ENCODE assay signal across 7 cellular contexts in genomic region chr2:201642086-201642578, GRCh38.
DNase-seq lines count a peak whose midpoint lies in the region; ATAC-seq, FAIRE-seq and TF ChIP-seq lines count a peak whose summit lies in the region.

No MANE protein-coding gene starts in this region.

- peak overlapping the region; percentile 89 to 96 for H3K4me3 Mint-ChIP-seq in stimulated activated naive CD8-positive, alpha-beta T cell treated with anti-CD3 and anti-CD28 coated beads, Interleukin-15, amount 100 ng/mL, for 72 hours

- CTCF ChIA-PET in HEK293 (lab: Yijun Ruan, JAX), result interaction anchor here (0.6 to 0.7 kb wide), 2 partner anchors 11 to 570 kb away, joined by 3 read pairs; no protein-coding TSS in a partner anchor

- ATAC-seq in GM18858 (IDR thresholded peaks at IDR 0.05; ENCODE audit: unreplicated experiment), result peak; percentile 33
- ATAC-seq in stimulated activated naive CD8-positive, alpha-beta T cell treated with anti-CD3 and anti-CD28 coated beads, Interleukin-15, amount 100 ng/mL, for 72 hours, result peak; percentile 66

- H3K9me3 Mint-ChIP-seq in stimulated activated naive CD8-positive, alpha-beta T cell treated with anti-CD3 and anti-CD28 coated beads, Interleukin-15, amount 100 ng/mL, for 72 hours, result no peaks in the 10 kb centered on the region

- no peaks in the 10 kb centered on the region for H3K27me3 ChIP-seq in adipocyte (replicated peaks; ENCODE audit: control insufficient read depth, insufficient read depth, low read length)

- no peaks in the 10 kb centered on the region for H3K27me3 Mint-ChIP-seq in stimulated activated naive CD8-positive, alpha-beta T cell treated with anti-CD3 and anti-CD28 coated beads, Interleukin-15, amount 100 ng/mL, for 72 hours

- peak overlapping the region; percentile 94 for H3K9ac ChIP-seq in adipocyte (ENCODE audit: low read length)

- H3K27ac ChIP-seq in HEK293 (ENCODE audit: extremely low read depth, low read depth, low read length), result peak overlapping the region; percentile 81

- peaks cover 18% of the 10 kb centered on the region for H3K4me1 Mint-ChIP-seq in stimulated activated naive CD8-positive, alpha-beta T cell treated with anti-CD3 and anti-CD28 coated beads, Interleukin-15, amount 100 ng/mL, for 72 hours

- H3K4me1 ChIP-seq in HEK293 (ENCODE audit: control insufficient read depth, insufficient read depth, low read length), result no peaks in the 10 kb centered on the region; the same call in 1 of the 2 replicates
- peaks cover 18% of the 10 kb centered on the region for H3K4me1 ChIP-seq in adipocyte (ENCODE audit: control insufficient read depth, insufficient read depth, low read length)

- peak overlapping the region; percentile 96 to 98 for H3K27ac Mint-ChIP-seq in stimulated activated naive CD8-positive, alpha-beta T cell treated with anti-CD3 and anti-CD28 coated beads, Interleukin-15, amount 100 ng/mL, for 72 hours

- POLR2A ChIA-PET in HEK293 (lab: Yijun Ruan, JAX), result interaction anchor here (1.7 to 1.9 kb wide), 2 partner anchors 139 to 191 kb away, joined by 7 to 9 read pairs; partner anchors contain the start of genes ALS2, STRADB and TRAK2

- FAIRE-seq in HTR-8/SVneo (lab: Jason Lieb, UNC), result no peak

- no peak for TF ChIP-seq CTCF in HEK293 (tag by site-specific recombination; IDR thresholded peaks at IDR 0.05)

- H3K36me3 ChIP-seq in HEK293 (ENCODE audit: control insufficient read depth in 2 of 2, insufficient read depth in 1 of 2, low read length in 2 of 2) (peaks cover 5 to 23% of the 10 kb centered on the region in 2 experiments; a peak in 2 of 3 replicates), adipocyte (ENCODE audit: control insufficient read depth, insufficient read depth, low read length, severe bottlenecking) (peaks cover 15% of the 10 kb centered on the region)

- peak overlapping the region; percentile 82 for H3K4me3 ChIP-seq in HEK293 (ENCODE audit: low read depth, low read length)
- H3K4me3 ChIP-seq in adipocyte (ENCODE audit: low read length), result peak overlapping the region; percentile 94
- peak overlapping the region; percentile 70 for H3K4me3 ChIP-seq in iPS-18c (ENCODE audit: insufficient read depth, low read depth, low read length)

- H3K9me3 ChIP-seq in HEK293 (ENCODE audit: control insufficient read depth, insufficient read depth, low read depth, low read length), result no peaks in the 10 kb centered on the region
- H3K9me3 ChIP-seq in adipocyte (ENCODE audit: control insufficient read depth, low read length), result no peaks in the 10 kb centered on the region
- no peaks in the 10 kb centered on the region for H3K9me3 ChIP-seq in iPS-18c (ENCODE audit: control insufficient read depth, insufficient read depth, low read length)

- DNase-seq in NCI-H146 (lab: John Stamatoyannopoulos, UW), result peak; percentile 72
- no peak for DNase-seq in adipocyte (ENCODE audit: low read depth)
- no peak for DNase-seq in stimulated activated naive CD8-positive, alpha-beta T cell treated with anti-CD3 and anti-CD28 coated beads, Interleukin-15, amount 100 ng/mL, for 72 hours
- no peak for DNase-seq in HTR-8/SVneo (ENCODE audit: insufficient read length, low spot score)

TF ChIP-seq in HEK293, 187 proteins besides CTCF, POLR2A, EP300 and RAD21 (continues in another document):
- TF ChIP-seq ZNF398 (tag by site-specific recombination; IDR thresholded peaks at IDR 0.05) (no peak), ZNF221 (tag by site-specific recombination; IDR thresholded peaks at IDR 0.05; ENCODE audit: borderline replicate concordance) (no peak), ZNF394 (tag by site-specific recombination; IDR thresholded peaks at IDR 0.05; ENCODE audit: borderline replicate concordance) (no peak), SP2 (tag by site-specific recombination; IDR thresholded peaks at IDR 0.05) (0 out of 2 replicates have a peak, but pooled peaks have one; percentile 10), GLIS1 (tag by site-specific recombination; IDR thresholded peaks at IDR 0.05) (no peak), GFI1B (tag by site-specific recombination; IDR thresholded peaks at IDR 0.05) (no peak), KLF9 (tag by site-specific recombination; IDR thresholded peaks at IDR 0.05; ENCODE audit: low read depth) (0 out of 2 replicates have a peak, but pooled peaks have one; percentile 17), ZNF571 (tag by site-specific recombination; IDR thresholded peaks at IDR 0.05) (no peak), PATZ1 (tag by site-specific recombination; IDR thresholded peaks at IDR 0.05) (0 out of 2 replicates have a peak, but pooled peaks have one; percentile 62), ZNF624 (tag by site-specific recombination; IDR thresholded peaks at IDR 0.05) (no peak), ZNF292 (tag by site-specific recombination; IDR thresholded peaks at IDR 0.05; ENCODE audit: borderline replicate concordance, low read depth) (no peak), ZNF148 (tag by site-specific recombination; IDR thresholded peaks at IDR 0.05; ENCODE audit: borderline replicate concordance) (no peak), ZNF426 (tag by site-specific recombination; IDR thresholded peaks at IDR 0.05) (no peak), ZBTB48 (tag by site-specific recombination; IDR thresholded peaks at IDR 0.05) (peak; percentile 49; the same call in 1 of the 2 replicates), BCL6B (tag by site-specific recombination; IDR thresholded peaks at IDR 0.05) (no peak), ZBTB17 (tag by site-specific recombination; IDR thresholded peaks at IDR 0.05) (peak; percentile 77), ZFP69B (tag by site-specific recombination; IDR thresholded peaks at IDR 0.05) (no peak), ZNF366 (tag by site-specific recombination; conservative IDR thresholded peaks at IDR 0.05) (no peak), ZNF132 (tag by site-specific recombination; IDR thresholded peaks at IDR 0.05; ENCODE audit: borderline replicate concordance) (no peak), ZNF747 (tag by site-specific recombination; IDR thresholded peaks at IDR 0.05) (no peak), ZNF610 (tag by site-specific recombination; IDR thresholded peaks at IDR 0.05; ENCODE audit: borderline replicate concordance) (no peak), ZNF37A (tag by site-specific recombination; IDR thresholded peaks at IDR 0.05) (no peak), EGR2 (tag by site-specific recombination; IDR thresholded peaks at IDR 0.05; ENCODE audit: low read depth) (no peak)
